ENCODE assay signal across 21 cellular contexts in genomic region chr11:26860411-26860810, GRCh38.
DNase-seq lines count a peak whose midpoint lies in the region; ATAC-seq and TF ChIP-seq lines count a peak whose summit lies in the region.
"Had no signal": no experiment of that assay in that cellular context is flagged by ENCODE, and none has a peak within 500 bp of the region (broad histone marks: within the 10 kb centered on the region; RNA-seq: fewer than 3 reads in every experiment).

No MANE protein-coding gene starts in this region.

- no peaks in the 10 kb centered on the region for H3K36me3 Mint-ChIP-seq in brain
- H3K36me3 Mint-ChIP-seq: CD14-positive monocyte had no signal

- H3K4me1 ChIP-seq in ACC112 (ENCODE audit: control insufficient read depth, insufficient read depth, low read length, unreplicated experiment): no peaks in the 10 kb centered on the region
- H3K4me1 ChIP-seq: A549, HAP-1 had no signal

- H2AFZ ChIP-seq in ACC112 (ENCODE audit: low read length, unreplicated experiment): peak overlapping the region; percentile 12

- no peak overlapping the region for H3K27ac ChIP-seq in ACC112 (ENCODE audit: low read depth, low read length)
- H3K27ac ChIP-seq: A549, HL-60, KMS-11 had no signal

- H3K4me1 Mint-ChIP-seq in brain: peaks cover 4% of the 10 kb centered on the region
- H3K4me1 Mint-ChIP-seq: CD14-positive monocyte had no signal

- TF ChIP-seq CTCF in brain (conservative IDR thresholded peaks at IDR 0.05): no peak
- no peak for TF ChIP-seq CTCF in fibroblast of villous mesenchyme (IDR thresholded peaks at IDR 0.05; ENCODE audit: insufficient read depth, low read depth, low read length)

- ATAC-seq in HG03025 (IDR thresholded peaks at IDR 0.05; ENCODE audit: low FRiP score, unreplicated experiment): no peak
- ATAC-seq in HG03095 (IDR thresholded peaks at IDR 0.05; ENCODE audit: unreplicated experiment): no peak
- ATAC-seq: A549 had no signal

- H3K4me3 Mint-ChIP-seq in brain: no peak overlapping the region
- H3K4me3 Mint-ChIP-seq: CD14-positive monocyte had no signal

- DNase-seq in GM03348 (ENCODE audit: low spot score) (peak; percentile 15), fibroblast of villous mesenchyme (ENCODE audit: low read depth) (peak; percentile 12), ACHN (no peak)
- DNase-seq: AML-193; DND-41; NCI-H1417; NCI-H187; NCI-H345; NK-92 treated with Interleukin-12 subunit alpha and Interleukin-12 subunit beta, amount 100 ng/mL, for 24 hours; OCI-M1; RPMI8226; SIG-M5 had no signal

- H3K27me3 ChIP-seq in ACC112 (ENCODE audit: insufficient read depth, low read length): no peaks in the 10 kb centered on the region

- H3K9me3 Mint-ChIP-seq in brain: no peaks in the 10 kb centered on the region

- in situ Hi-C loops in ACHN (cut with HindIII; ENCODE audit: low pct_ligation_motif_present, low pct_unique_long_range_greater_than_20kb, low sequenced_read_pairs): no loop called here

- H3K4me3 ChIP-seq in ACC112 (ENCODE audit: low read depth, low read length) (no peak overlapping the region), fibroblast of villous mesenchyme (ENCODE audit: low read depth, low read length) (no peak overlapping the region)
- H3K4me3 ChIP-seq: A549, HAP-1 had no signal

- H3K79me2 ChIP-seq in ACC112 (ENCODE audit: control insufficient read depth, insufficient read depth, low read length, unreplicated experiment): no peaks in the 10 kb centered on the region

- peak overlapping the region in 3 of 5 experiments; percentile 53 to 72 (median 60) for H3K27ac Mint-ChIP-seq in brain
- H3K27ac Mint-ChIP-seq: CD14-positive monocyte had no signal

- H3K36me3 ChIP-seq in ACC112 (ENCODE audit: insufficient read depth, low read length): no peaks in the 10 kb centered on the region
- H3K36me3 ChIP-seq: HAP-1 had no signal

- no peaks in the 10 kb centered on the region for H3K27me3 Mint-ChIP-seq in brain
